8 cellular contexts compared by ENCODE assay signal in the genomic region with DNA sequence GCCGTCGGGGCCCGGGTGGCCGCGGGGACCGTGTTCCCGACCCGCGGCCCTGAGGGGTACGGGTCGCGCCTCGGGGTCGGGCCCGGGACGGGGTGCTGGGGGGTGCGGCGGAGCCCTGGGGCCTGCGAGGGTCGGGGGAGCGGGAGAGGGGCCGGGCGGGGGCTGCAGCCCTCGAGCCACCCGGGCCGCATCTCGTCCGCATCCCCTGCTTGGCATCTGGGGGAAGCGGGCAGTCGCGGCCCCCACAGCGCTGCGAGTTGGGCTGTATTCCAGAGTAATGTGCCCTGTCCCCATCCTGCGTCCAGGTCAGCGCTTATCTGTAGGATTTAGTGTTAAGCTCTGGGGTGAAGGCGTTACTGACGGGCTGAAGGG. TPM values are rescaled to one million over a fixed set of nuclear protein-coding genes. Genes with fewer than 3 reads are reported as not detected.
DNase-seq lines count a peak whose midpoint lies in the region; ATAC-seq and TF ChIP-seq lines count a peak whose summit lies in the region.

No MANE protein-coding gene starts in this region.

- peaks cover 7% of the 10 kb centered on the region for H3K36me3 ChIP-seq in iPS DF 6.9 (ENCODE audit: control insufficient read depth, insufficient read depth, low read length)

- no peaks in the 10 kb centered on the region for H3K9me3 Mint-ChIP-seq in activated CD4-positive, alpha-beta T cell treated with anti-CD3 and anti-CD28 coated beads for 36 hours (ENCODE audit: low read depth)

- peak overlapping the region; percentile 76 for H3K27ac Mint-ChIP-seq in activated CD4-positive, alpha-beta T cell treated with anti-CD3 and anti-CD28 coated beads for 36 hours

- H3K4me3 ChIP-seq in WI38 (ENCODE audit: low read depth, low read length) (peak overlapping the region; percentile 90), iPS DF 6.9 (ENCODE audit: low read length) (peak overlapping the region; percentile 100)

- intact Hi-C loops in activated CD4-positive, alpha-beta T cell treated with anti-CD3 and anti-CD28 coated beads for 36 hours (cut with DNase I, micrococcal nuclease): loop anchor here in 1 of 2 experiments (5.0 kb wide), 1 partner anchor 1465 kb away; the partner anchor contains the start of genes CEP104 and DFFB

- CTCF ChIA-PET in activated CD4-positive, alpha-beta T cell treated with anti-CD3 and anti-CD28 coated beads for 36 hours (lab: Charles Lee): interaction anchor here (0.9 to 4.5 kb wide), 7 partner anchors 10 to 259 kb away, joined by 3 to 26 read pairs (median 6); partner anchors contain the start of gene FAAP20

- ATAC-seq in activated CD4-positive, alpha-beta T cell treated with anti-CD3 and anti-CD28 coated beads for 36 hours: no peak
- ATAC-seq in stimulated activated naive CD8-positive, alpha-beta T cell treated with anti-CD3 and anti-CD28 coated beads, Interleukin-15, Interleukin-2, amounts not matched to agents 100 U/mL and 50 U/mL, for 24 hours: peak; percentile 2

- H3K9me3 ChIP-seq in iPS DF 6.9 (ENCODE audit: control insufficient read depth, insufficient read depth, low read length): no peaks in the 10 kb centered on the region

- H3K27me3 ChIP-seq in iPS DF 6.9 (ENCODE audit: control insufficient read depth, insufficient read depth, low read length): no peaks in the 10 kb centered on the region

- peak; percentile 19 for DNase-seq in activated CD4-positive, alpha-beta T cell treated with anti-CD3 and anti-CD28 coated beads for 36 hours
- no peak for DNase-seq in activated CD4-positive, alpha-beta T cell treated with anti-CD3 and anti-CD28 coated beads for 1 hour
- DNase-seq in iPS DF 6.9 (ENCODE audit: low read depth, low spot score) (no peak), superior temporal gyrus (ENCODE audit: extremely low spot score) (no peak), G401 (ENCODE audit: low spot score) (no peak)
- no peak for DNase-seq in stimulated activated naive CD8-positive, alpha-beta T cell treated with anti-CD3 and anti-CD28 coated beads, Interleukin-15, Interleukin-2, amounts not matched to agents 100 U/mL and 50 U/mL, for 24 hours
- DNase-seq in stimulated activated CD4-positive, alpha-beta T cell treated with anti-CD3 and anti-CD28 coated beads, Interleukin-12 subunit alpha, Interleukin-12 subunit beta, amount 100 ng/mL, for 4 hours: no peak

- peaks cover 32% of the 10 kb centered on the region for H3K36me3 Mint-ChIP-seq in activated CD4-positive, alpha-beta T cell treated with anti-CD3 and anti-CD28 coated beads for 36 hours (ENCODE audit: low read depth)

- POLR2A ChIA-PET in activated CD4-positive, alpha-beta T cell treated with anti-CD3 and anti-CD28 coated beads for 36 hours (lab: Charles Lee): interaction anchor here (0.6 to 1.2 kb wide), 5 partner anchors 134 to 306 kb away, joined by 3 to 6 read pairs (median 4); partner anchors contain the start of gene PANK4

- H3K27ac ChIP-seq in iPS DF 6.9 (ENCODE audit: low read length): no peak overlapping the region

- peaks cover 40% of the 10 kb centered on the region for H3K4me1 Mint-ChIP-seq in activated CD4-positive, alpha-beta T cell treated with anti-CD3 and anti-CD28 coated beads for 36 hours

- in situ Hi-C loops in G401 (cut with HindIII; ENCODE audit: low sequenced_read_pairs): no loop called here

- H3K27me3 Mint-ChIP-seq in activated CD4-positive, alpha-beta T cell treated with anti-CD3 and anti-CD28 coated beads for 36 hours: no peaks in the 10 kb centered on the region

- WGBS in iPS DF 6.9 (ENCODE audit: insufficient coverage, insufficient read length): no CpG with 5 or more reads among the region's 37 CpGs

- H3K4me3 Mint-ChIP-seq in activated CD4-positive, alpha-beta T cell treated with anti-CD3 and anti-CD28 coated beads for 36 hours: peak overlapping the region; percentile 89

- no peaks in the 10 kb centered on the region; the same call in 1 of the 2 replicates for H3K4me1 ChIP-seq in iPS DF 6.9 (ENCODE audit: control insufficient read depth, insufficient read depth, low read length)

- TF ChIP-seq CTCF in WI38 (IDR thresholded peaks at IDR 0.05; ENCODE audit: low read depth, low read length): no peak

RNA-seq across cellular contexts. Expression of gene RER1, which starts 0.4 kb away (rescaled TPM):
- total RNA-seq in activated CD4-positive, alpha-beta T cell treated with anti-CD3 and anti-CD28 coated beads for 36 hours: 100 to 1,000 TPM; 146 to 152 TPM
- total RNA-seq in G401 (2014; rRNA removed; shearing (Covaris generic)): 43.3 and 56.2 TPM in 2 replicates

RNA-seq across cellular contexts. Expression of gene MORN1, which starts 0.7 kb away (rescaled TPM):
- 1 to 10 TPM; 5.1 to 6.1 TPM for total RNA-seq in activated CD4-positive, alpha-beta T cell treated with anti-CD3 and anti-CD28 coated beads for 36 hours
- 8.9 and 29.1 TPM in 2 replicates for total RNA-seq in G401 (2014; rRNA removed; shearing (Covaris generic))

RNA-seq across cellular contexts. Expression of gene PEX10, which starts 20.3 kb away (rescaled TPM):
- 10 to 100 TPM; 15.1 to 17.7 TPM for total RNA-seq in activated CD4-positive, alpha-beta T cell treated with anti-CD3 and anti-CD28 coated beads for 36 hours
- 84.2 and 96.0 TPM in 2 replicates for total RNA-seq in G401 (2014; rRNA removed; shearing (Covaris generic))
